Comparison of ENCODE assay signal across 16 cellular contexts in genomic region chr10:89651916-89652573, GRCh38. TPM values are rescaled to one million over a fixed set of nuclear protein-coding genes. Genes with fewer than 3 reads are reported as not detected.
DNase-seq lines count a peak whose midpoint lies in the region; ATAC-seq and TF ChIP-seq lines count a peak whose summit lies in the region.
"Had no signal": no experiment of that assay in that cellular context is flagged by ENCODE, and none has a peak within 500 bp of the region (broad histone marks: within the 10 kb centered on the region; RNA-seq: fewer than 3 reads in every experiment).

No MANE protein-coding gene starts in this region.

- peaks cover 12% of the 10 kb centered on the region for H3K4me1 ChIP-seq in psoas muscle
- H3K4me1 ChIP-seq: foreskin keratinocyte had no signal

- no peaks in the 10 kb centered on the region for H3K9me3 ChIP-seq in psoas muscle
- H3K9me3 ChIP-seq: left ventricle myocardium inferior had no signal

- TF ChIP-seq CTCF in psoas muscle (IDR thresholded peaks at IDR 0.05): no peak

- H3K27me3 ChIP-seq in psoas muscle (ENCODE audit: insufficient read depth in 3 of 3, low read length in 2 of 3): no peaks in the 10 kb centered on the region
- H3K27me3 ChIP-seq: foreskin keratinocyte had no signal

- peak; percentile 63 for ATAC-seq in HG02610 (IDR thresholded peaks at IDR 0.05; ENCODE audit: unreplicated experiment)
- ATAC-seq in HG03565 (IDR thresholded peaks at IDR 0.05; ENCODE audit: unreplicated experiment): peak; percentile 37
- no peak for ATAC-seq in psoas muscle
- ATAC-seq in Right ventricle myocardium superior (ENCODE audit: poor library complexity): no peak
- ATAC-seq: foreskin keratinocyte had no signal

- 63 to 75% (median 63%) methylated on average over 3 of the region's 3 CpGs for WGBS in psoas muscle, 3 donors

- intact Hi-C loops in psoas muscle (cut with DNase I): no loop called here
- intact Hi-C loops in Right ventricle myocardium superior (cut with DNase I): no loop called here

- peak; percentile 47 for DNase-seq in NOMO-1 treated with DMSO at 0.1 percent for 48 hours (lab: John Stamatoyannopoulos, UW; ENCODE audit: unreplicated experiment)
- no peak for DNase-seq in NOMO-1 treated with dmso at 0.1 percent for 144 hours (lab: John Stamatoyannopoulos, UW; ENCODE audit: unreplicated experiment)
- DNase-seq in psoas muscle: no peak
- no peak for DNase-seq in iPS-NIHi7 (ENCODE audit: extremely low spot score)
- no peak for DNase-seq in Kasumi-1 (lab: John Stamatoyannopoulos, UW)
- DNase-seq in Right ventricle myocardium superior: no peak
- DNase-seq: 8988T, activated T-cell treated with anti-CD3 and anti-CD28 coated beads for 4 hours, amygdala, dermis blood vessel endothelial cell, foreskin keratinocyte, left ventricle myocardium inferior, NCI-H1092 had no signal

- H3K4me3 ChIP-seq in psoas muscle: no peak overlapping the region
- H3K4me3 ChIP-seq: left ventricle myocardium inferior had no signal

- H3K36me3 ChIP-seq in psoas muscle (ENCODE audit: insufficient read depth in 1 of 2, low read depth in 1 of 2): no peaks in the 10 kb centered on the region
- H3K36me3 ChIP-seq: left ventricle myocardium inferior had no signal

- no peak overlapping the region for H3K27ac ChIP-seq in psoas muscle
- H3K27ac ChIP-seq: foreskin keratinocyte, HL-60, left ventricle myocardium inferior had no signal

RNA-seq across cellular contexts. Expression of gene PANK1, which starts 7.0 kb away (rescaled TPM):
- 10 to 100 TPM in 3 of 4 donors, 1 to 10 TPM in 1; 3.5 to 17.0 (median 11.8) TPM for total RNA-seq in psoas muscle
- 1 to 10 TPM in 2 of 3 donors, under 1 TPM in 1; 0.91 to 6.3 (median 4.8) TPM for polyA plus RNA-seq in psoas muscle
- 16.9 TPM for total RNA-seq in Right ventricle myocardium superior

RNA-seq across cellular contexts. Expression of gene KIF20B, which starts 49.3 kb away (rescaled TPM):
- under 1 TPM; 0.54 to 0.84 (median 0.72) TPM for total RNA-seq in psoas muscle
- under 1 TPM; 0.18 to 0.57 (median 0.49) TPM for polyA plus RNA-seq in psoas muscle
- 2.6 TPM for total RNA-seq in Right ventricle myocardium superior

Comparison
In these comparisons a context has a peak if more than half of its experiments do, and no peak if none do; other contexts are left out.
1. ATAC-seq: peak in HG02610 (single experiment) and HG03565 (single experiment); none in psoas muscle (0 of 4) and Right ventricle myocardium superior (single experiment).